1 cellular context compared by ENCODE assay signal in the genomic region with DNA sequence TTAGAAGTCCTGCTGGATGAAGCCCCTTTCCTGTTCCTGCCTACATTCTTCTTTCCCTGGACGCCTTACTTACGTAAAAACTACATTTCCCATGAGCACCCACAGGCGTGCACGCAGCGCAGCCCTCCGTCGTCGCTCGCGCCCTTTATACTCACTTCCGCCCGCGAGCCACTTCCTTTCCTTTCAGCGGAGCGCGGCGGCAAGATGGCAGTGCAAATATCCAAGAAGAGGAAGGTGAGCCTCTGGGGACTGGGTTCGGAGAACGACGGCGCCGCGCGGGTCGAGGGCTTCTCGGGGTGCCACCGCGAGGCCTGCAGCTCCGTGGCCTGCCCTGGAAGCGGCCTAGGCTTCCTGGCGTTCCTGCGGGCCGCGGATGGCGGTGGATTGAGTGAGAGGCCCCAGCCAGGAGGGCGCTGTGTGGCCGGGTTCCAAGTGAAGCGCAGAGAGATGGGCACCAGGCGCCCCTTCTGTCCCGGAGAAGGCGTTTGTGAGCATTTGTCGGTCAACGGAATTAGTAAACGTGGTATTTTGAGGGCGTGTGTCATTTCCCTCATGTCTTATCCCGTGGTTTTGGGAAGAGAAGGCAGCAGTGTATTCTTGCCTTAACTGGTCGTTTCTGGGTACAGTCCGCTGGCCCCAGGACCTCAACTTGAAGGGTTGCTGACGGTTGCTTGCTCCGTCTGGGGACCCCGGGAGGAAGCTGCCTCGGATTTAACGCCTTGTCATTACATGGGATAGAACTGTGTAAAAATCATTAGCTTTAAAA.
TF ChIP-seq lines count a peak whose summit lies in the region.

Gene RPS3, plus strand, starts transcription at position 175 of the 766 bp plus-strand sequence. Its CDS starts 30 bp downstream, at position 205.

TF ChIP-seq in HEK293, 187 proteins besides CTCF, POLR2A, EP300 and RAD21 (continued from another document):
- TF ChIP-seq PATZ1 (tag by site-specific recombination; IDR thresholded peaks at IDR 0.05) (no peak), ZNF639 (tag by site-specific recombination; IDR thresholded peaks at IDR 0.05) (peak; percentile 72; the same call in 1 of the 2 replicates), ZNF843 (tag by site-specific recombination; IDR thresholded peaks at IDR 0.05) (0 out of 2 replicates have a peak, but pooled peaks have one; percentile 31), ZNF777 (tag by site-specific recombination; IDR thresholded peaks at IDR 0.05; ENCODE audit: borderline replicate concordance) (0 out of 2 replicates have a peak, but pooled peaks have one; percentile 42), OSR2 (tag by site-specific recombination; IDR thresholded peaks at IDR 0.05) (no peak), ZNF48 (tag by site-specific recombination; IDR thresholded peaks at IDR 0.05) (no peak), ZBTB8A (tag by site-specific recombination; IDR thresholded peaks at IDR 0.05) (peak; percentile 95), ZNF239 (tag by site-specific recombination; IDR thresholded peaks at IDR 0.05) (no peak), KLF8 (tag by site-specific recombination; IDR thresholded peaks at IDR 0.05) (peak; percentile 58), ZNF335 (tag by site-specific recombination; conservative IDR thresholded peaks at IDR 0.05) (peak; percentile 89), ZNF514 (tag by site-specific recombination; IDR thresholded peaks at IDR 0.05) (no peak)
- TF ChIP-seq, protein P1, sequence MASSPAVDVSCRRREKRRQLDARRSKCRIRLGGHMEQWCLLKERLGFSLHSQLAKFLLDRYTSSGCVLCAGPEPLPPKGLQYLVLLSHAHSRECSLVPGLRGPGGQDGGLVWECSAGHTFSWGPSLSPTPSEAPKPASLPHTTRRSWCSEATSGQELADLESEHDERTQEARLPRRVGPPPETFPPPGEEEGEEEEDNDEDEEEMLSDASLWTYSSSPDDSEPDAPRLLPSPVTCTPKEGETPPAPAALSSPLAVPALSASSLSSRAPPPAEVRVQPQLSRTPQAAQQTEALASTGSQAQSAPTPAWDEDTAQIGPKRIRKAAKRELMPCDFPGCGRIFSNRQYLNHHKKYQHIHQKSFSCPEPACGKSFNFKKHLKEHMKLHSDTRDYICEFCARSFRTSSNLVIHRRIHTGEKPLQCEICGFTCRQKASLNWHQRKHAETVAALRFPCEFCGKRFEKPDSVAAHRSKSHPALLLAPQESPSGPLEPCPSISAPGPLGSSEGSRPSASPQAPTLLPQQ (tag by site-specific recombination; IDR thresholded peaks at IDR 0.05): peak; percentile 76
- TF ChIP-seq, protein P2, sequence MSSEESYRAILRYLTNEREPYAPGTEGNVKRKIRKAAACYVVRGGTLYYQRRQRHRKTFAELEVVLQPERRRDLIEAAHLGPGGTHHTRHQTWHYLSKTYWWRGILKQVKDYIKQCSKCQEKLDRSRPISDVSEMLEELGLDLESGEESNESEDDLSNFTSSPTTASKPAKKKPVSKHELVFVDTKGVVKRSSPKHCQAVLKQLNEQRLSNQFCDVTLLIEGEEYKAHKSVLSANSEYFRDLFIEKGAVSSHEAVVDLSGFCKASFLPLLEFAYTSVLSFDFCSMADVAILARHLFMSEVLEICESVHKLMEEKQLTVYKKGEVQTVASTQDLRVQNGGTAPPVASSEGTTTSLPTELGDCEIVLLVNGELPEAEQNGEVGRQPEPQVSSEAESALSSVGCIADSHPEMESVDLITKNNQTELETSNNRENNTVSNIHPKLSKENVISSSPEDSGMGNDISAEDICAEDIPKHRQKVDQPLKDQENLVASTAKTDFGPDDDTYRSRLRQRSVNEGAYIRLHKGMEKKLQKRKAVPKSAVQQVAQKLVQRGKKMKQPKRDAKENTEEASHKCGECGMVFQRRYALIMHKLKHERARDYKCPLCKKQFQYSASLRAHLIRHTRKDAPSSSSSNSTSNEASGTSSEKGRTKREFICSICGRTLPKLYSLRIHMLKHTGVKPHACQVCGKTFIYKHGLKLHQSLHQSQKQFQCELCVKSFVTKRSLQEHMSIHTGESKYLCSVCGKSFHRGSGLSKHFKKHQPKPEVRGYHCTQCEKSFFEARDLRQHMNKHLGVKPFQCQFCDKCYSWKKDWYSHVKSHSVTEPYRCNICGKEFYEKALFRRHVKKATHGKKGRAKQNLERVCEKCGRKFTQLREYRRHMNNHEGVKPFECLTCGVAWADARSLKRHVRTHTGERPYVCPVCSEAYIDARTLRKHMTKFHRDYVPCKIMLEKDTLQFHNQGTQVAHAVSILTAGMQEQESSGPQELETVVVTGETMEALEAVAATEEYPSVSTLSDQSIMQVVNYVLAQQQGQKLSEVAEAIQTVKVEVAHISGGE (tag by site-specific recombination; conservative IDR thresholded peaks at IDR 0.05; ENCODE audit: low read depth): peak; percentile 97
